In genomic region chr12:107642240-107642639, GRCh38 we compare ENCODE assay signal across 17 cellular contexts. TPM values are rescaled to one million over a fixed set of nuclear protein-coding genes. Genes with fewer than 3 reads are reported as not detected.
DNase-seq lines count a peak whose midpoint lies in the region; ATAC-seq and TF ChIP-seq lines count a peak whose summit lies in the region.
"Had no signal": no experiment of that assay in that cellular context is flagged by ENCODE, and none has a peak within 500 bp of the region (broad histone marks: within the 10 kb centered on the region; RNA-seq: fewer than 3 reads in every experiment).

No MANE protein-coding gene starts in this region.

- H3K4me1 ChIP-seq in endodermal cell (ENCODE audit: control insufficient read depth, insufficient read depth, low read length), result peaks cover 7% of the 10 kb centered on the region
- H3K4me1 ChIP-seq: A549, Caco-2 had no signal

- no peak overlapping the region for H3K4me3 Mint-ChIP-seq in activated naive CD4-positive, alpha-beta T cell treated with anti-CD3 and anti-CD28 coated beads, Interleukin-2, amount 10 ng/mL, durations not matched to agents 7 days and 5 days
- H3K4me3 Mint-ChIP-seq in endodermal cell, result no peak overlapping the region
- no peak overlapping the region for H3K4me3 Mint-ChIP-seq in MCF 10A (ENCODE audit: unreplicated experiment)
- H3K4me3 Mint-ChIP-seq: CD4-positive, alpha-beta T cell; HFFc6 had no signal

- H3K4me3 ChIP-seq in endodermal cell (ENCODE audit: low read length), result no peak overlapping the region
- H3K4me3 ChIP-seq: A549, GM23248 had no signal

- POLR2A ChIA-PET in MCF 10A (lab: Yijun Ruan, JAX), result no interaction called here

- H3K27ac Mint-ChIP-seq in activated naive CD4-positive, alpha-beta T cell treated with anti-CD3 and anti-CD28 coated beads, Interleukin-2, amount 10 ng/mL, durations not matched to agents 7 days and 5 days, result peak overlapping the region; percentile 1
- no peak overlapping the region for H3K27ac Mint-ChIP-seq in activated naive CD4-positive, alpha-beta T cell treated with anti-CD3 and anti-CD28 coated beads, Interleukin-2, amount 50 U/mL, for 72 hours
- H3K27ac Mint-ChIP-seq in endodermal cell, result no peak overlapping the region
- no peak overlapping the region for H3K27ac Mint-ChIP-seq in MCF 10A (ENCODE audit: low read depth, unreplicated experiment)
- H3K27ac Mint-ChIP-seq: CD4-positive, alpha-beta T cell; HFFc6 had no signal

- peak; percentile 7 for DNase-seq in NCI-H1105 (lab: John Stamatoyannopoulos, UW)
- DNase-seq in NCI-H1105 treated with DMSO at 0.1 percent for 48 hours (lab: John Stamatoyannopoulos, UW), result no peak
- no peak for DNase-seq in activated naive CD4-positive, alpha-beta T cell treated with anti-CD3 and anti-CD28 coated beads, Interleukin-2, amount 10 ng/mL, durations not matched to agents 7 days and 5 days
- DNase-seq in activated naive CD4-positive, alpha-beta T cell treated with anti-CD3 and anti-CD28 coated beads, Interleukin-2, amount 50 U/mL, for 72 hours (ENCODE audit: low spot score in 2 of 2), result no peak
- DNase-seq in endodermal cell, result peak; percentile 41
- no peak for DNase-seq in hypothalamus (lab: John Stamatoyannopoulos, UW)
- no peak for DNase-seq in MCF 10A (ENCODE audit: unreplicated experiment)
- DNase-seq: AML-193; Caco-2; CD4-positive, alpha-beta T cell; GM23248; HCEC 1CT; HFFc6 had no signal

- intact Hi-C loops in MCF 10A (cut with micrococcal nuclease), result no loop called here

- no peaks in the 10 kb centered on the region for H3K36me3 ChIP-seq in endodermal cell (ENCODE audit: control insufficient read depth, insufficient read depth, low read length)

- no peaks in the 10 kb centered on the region for H3K27me3 ChIP-seq in endodermal cell (ENCODE audit: control insufficient read depth, insufficient read depth, low read length, poor library complexity, severe bottlenecking)

- H3K4me1 Mint-ChIP-seq in activated naive CD4-positive, alpha-beta T cell treated with anti-CD3 and anti-CD28 coated beads, Interleukin-2, amount 10 ng/mL, durations not matched to agents 7 days and 5 days, result no peaks in the 10 kb centered on the region
- H3K4me1 Mint-ChIP-seq in endodermal cell (peaks cover 10% of the 10 kb centered on the region), MCF 10A (ENCODE audit: insufficient read depth, unreplicated experiment) (no peaks in the 10 kb centered on the region)

- H3K9ac ChIP-seq in endodermal cell (ENCODE audit: extremely low read depth, low read length, poor library complexity, severe bottlenecking), result no peak overlapping the region
- H3K9ac ChIP-seq: GM23248 had no signal

- H3K27me3 Mint-ChIP-seq in activated naive CD4-positive, alpha-beta T cell treated with anti-CD3 and anti-CD28 coated beads, Interleukin-2, amount 10 ng/mL, durations not matched to agents 7 days and 5 days, result no peaks in the 10 kb centered on the region
- H3K27me3 Mint-ChIP-seq in endodermal cell (ENCODE audit: insufficient read depth) (no peaks in the 10 kb centered on the region), MCF 10A (ENCODE audit: insufficient read depth, unreplicated experiment) (no peaks in the 10 kb centered on the region)
- H3K27me3 Mint-ChIP-seq: CD4-positive, alpha-beta T cell had no signal

- H3K9me3 ChIP-seq in endodermal cell (ENCODE audit: control insufficient read depth, low read length), result no peaks in the 10 kb centered on the region
- H3K9me3 ChIP-seq: A549, Caco-2 had no signal

- no peak overlapping the region for H3K27ac ChIP-seq in endodermal cell (ENCODE audit: low read depth, low read length)
- H3K27ac ChIP-seq: 22Rv1, A549, C4-2B, GM23248 had no signal

- H3K36me3 Mint-ChIP-seq in activated naive CD4-positive, alpha-beta T cell treated with anti-CD3 and anti-CD28 coated beads, Interleukin-2, amount 10 ng/mL, durations not matched to agents 7 days and 5 days, result peaks cover 24% of the 10 kb centered on the region
- H3K36me3 Mint-ChIP-seq in activated naive CD4-positive, alpha-beta T cell treated with anti-CD3 and anti-CD28 coated beads, Interleukin-2, amount 50 U/mL, for 72 hours, result peaks cover 0 to 6% of the 10 kb centered on the region in 2 donors
- H3K36me3 Mint-ChIP-seq in endodermal cell (ENCODE audit: low read depth) (no peaks in the 10 kb centered on the region), MCF 10A (ENCODE audit: insufficient read depth, unreplicated experiment) (no peaks in the 10 kb centered on the region)

- H3K9me3 Mint-ChIP-seq in activated naive CD4-positive, alpha-beta T cell treated with anti-CD3 and anti-CD28 coated beads, Interleukin-2, amount 10 ng/mL, durations not matched to agents 7 days and 5 days, result no peaks in the 10 kb centered on the region
- no peaks in the 10 kb centered on the region for H3K9me3 Mint-ChIP-seq in activated naive CD4-positive, alpha-beta T cell treated with anti-CD3 and anti-CD28 coated beads, Interleukin-2, amount 50 U/mL, for 72 hours
- H3K9me3 Mint-ChIP-seq in endodermal cell (no peaks in the 10 kb centered on the region), MCF 10A (ENCODE audit: unreplicated experiment) (no peaks in the 10 kb centered on the region)
- H3K9me3 Mint-ChIP-seq: CD4-positive, alpha-beta T cell had no signal

- CTCF ChIA-PET in activated naive CD4-positive, alpha-beta T cell treated with anti-CD3 and anti-CD28 coated beads, Interleukin-2, amount 10 ng/mL, durations not matched to agents 7 days and 5 days (lab: Charles Lee), result no interaction called here
- CTCF ChIA-PET in MCF 10A (lab: Yijun Ruan, JAX), result no interaction called here

- ATAC-seq in activated naive CD4-positive, alpha-beta T cell treated with anti-CD3 and anti-CD28 coated beads, Interleukin-2, amount 50 U/mL, for 72 hours, result no peak
- ATAC-seq in HG02981 (IDR thresholded peaks at IDR 0.05; ENCODE audit: unreplicated experiment), result no peak
- ATAC-seq: A549 had no signal

- BruUV-seq in MCF 10A (replicated peaks; lab: Mats Ljungman, UMichigan), result no TSS peak

- 89 to 93% methylated on average over 3 to 5 of the region's 5 CpGs for WGBS in endodermal cell (ENCODE audit: insufficient coverage in 1 of 2, insufficient read length in 1 of 2), 2 experiments

- TF ChIP-seq CTCF in endodermal cell (conservative IDR thresholded peaks at IDR 0.05), result no peak
- no peak for TF ChIP-seq CTCF in MCF 10A (IDR thresholded peaks at IDR 0.05; ENCODE audit: unreplicated experiment)

RNA-seq across cellular contexts. Expression of gene PWP1, which starts 43.4 kb away (rescaled TPM):
- total RNA-seq in activated naive CD4-positive, alpha-beta T cell treated with anti-CD3 and anti-CD28 coated beads, Interleukin-2, amount 50 U/mL, for 72 hours, result 10 to 100 TPM; 28.0 to 59.2 TPM
- 10 to 100 TPM; 35.7 to 37.8 TPM for total RNA-seq in endodermal cell
- 45.9 TPM for polyA plus RNA-seq in endodermal cell (2013, experiment 1 of 2)
- 41.6 TPM for polyA plus RNA-seq in endodermal cell (2013, experiment 2 of 2)
- 41.5 and 49.7 TPM in 2 replicates for total RNA-seq in MCF 10A (2022)

Comparison
In these comparisons a context has a peak if more than half of its experiments do, and no peak if none do; other contexts are left out.
1. DNase-seq: peak in NCI-H1105 (single experiment) and endodermal cell (single experiment); none in NCI-H1105 treated with DMSO at 0.1 percent for 48 hours (single experiment), activated naive CD4-positive, alpha-beta T cell treated with anti-CD3 and anti-CD28 coated beads, Interleukin-2, amount 10 ng/mL, durations not matched to agents 7 days and 5 days (single experiment), activated naive CD4-positive, alpha-beta T cell treated with anti-CD3 and anti-CD28 coated beads, Interleukin-2, amount 50 U/mL, for 72 hours (0 of 2), hypothalamus (0 of 51) and MCF 10A (single experiment).